Comparison of ENCODE assay signal across 16 cellular contexts in the genomic region with DNA sequence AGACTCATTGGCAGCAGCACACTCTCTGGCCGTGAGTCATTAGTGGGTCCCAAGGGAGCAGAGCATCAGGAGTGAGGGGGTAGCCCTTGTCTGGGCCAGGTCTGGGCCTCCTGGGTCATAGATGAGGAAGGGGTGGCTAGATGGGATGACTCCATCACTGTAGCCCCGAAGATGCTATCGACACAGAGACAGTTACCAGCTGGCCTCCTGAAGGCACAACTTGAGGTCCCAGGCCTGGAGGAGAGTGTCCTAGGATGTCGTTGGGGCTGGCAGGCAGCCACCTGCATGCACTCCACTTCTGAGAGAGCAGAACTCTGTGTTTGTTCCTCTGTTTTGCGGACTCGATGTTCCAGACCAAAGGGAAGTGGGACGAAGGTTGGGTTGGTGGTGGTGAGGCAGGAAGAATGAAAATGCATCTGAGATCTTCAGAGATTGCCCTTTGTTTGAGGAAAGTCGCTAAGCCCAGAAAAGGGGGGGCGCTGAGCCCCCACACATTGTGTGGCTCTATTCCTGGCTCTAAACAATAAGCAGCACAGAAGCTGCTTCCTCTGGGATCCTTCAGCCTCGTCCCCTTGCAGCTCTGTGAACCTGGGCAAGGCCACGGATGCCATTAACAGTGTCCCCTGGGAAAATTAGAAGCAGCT. TPM values are rescaled to one million over a fixed set of nuclear protein-coding genes. Genes with fewer than 3 reads are reported as not detected.
DNase-seq lines count a peak whose midpoint lies in the region; ATAC-seq and TF ChIP-seq lines count a peak whose summit lies in the region.
"Had no signal": no experiment of that assay in that cellular context is flagged by ENCODE, and none has a peak within 500 bp of the region (broad histone marks: within the 10 kb centered on the region; RNA-seq: fewer than 3 reads in every experiment).

No MANE protein-coding gene starts in this region.

- peak; percentile 26 for DNase-seq in activated CD8-positive, alpha-beta memory T cell treated with anti-CD3 and anti-CD28 coated beads for 24 hours
- no peak for DNase-seq in activated CD8-positive, alpha-beta memory T cell treated with anti-CD3 and anti-CD28 coated beads, Interleukin-2, amount 50 U/mL, for 4 hours
- DNase-seq in dermis blood vessel endothelial cell = peak; percentile 7
- peak; percentile 24 for DNase-seq in lung (ENCODE audit: low spot score)
- DNase-seq in ureter (ENCODE audit: low spot score) = peak; percentile 51
- DNase-seq in NCI-H1436 (lab: John Stamatoyannopoulos, UW) = no peak
- DNase-seq: activated CD4-positive, alpha-beta T cell treated with anti-CD3 and anti-CD28 coated beads for 36 hours; foreskin keratinocyte; NCI-H2081 treated with DMSO at 0.1 percent for 48 hours; NCI-H748 treated with DMSO at 0.1 percent for 48 hours; nucleus accumbens had no signal

- no peaks in the 10 kb centered on the region for H3K27me3 ChIP-seq in lung (ENCODE audit: control insufficient read depth, insufficient read depth)

- H3K4me1 ChIP-seq in lung (ENCODE audit: control insufficient read depth in 2 of 2, insufficient read depth in 2 of 2, low read length in 2 of 2) = peaks cover 0 to 9% of the 10 kb centered on the region in 2 donors
- H3K4me1 ChIP-seq: foreskin keratinocyte had no signal

- peak overlapping the region; percentile 25 to 66 for H3K27ac ChIP-seq in lung (ENCODE audit: low read depth in 1 of 2, low read length in 1 of 2)
- H3K27ac ChIP-seq: cardiac muscle cell, foreskin keratinocyte had no signal

- no peaks in the 10 kb centered on the region for H3K36me3 ChIP-seq in lung (ENCODE audit: control insufficient read depth in 2 of 2, insufficient read depth in 2 of 2, low read length in 2 of 2)
- H3K36me3 ChIP-seq: cardiac muscle cell had no signal

- H3K9me3 ChIP-seq in lung (ENCODE audit: control insufficient read depth in 2 of 2, insufficient read depth in 1 of 2, low read length in 1 of 2) = no peaks in the 10 kb centered on the region

- no peak for ATAC-seq in lung (ENCODE audit: insufficient read depth, low FRiP score)
- ATAC-seq in HG03565 (IDR thresholded peaks at IDR 0.05; ENCODE audit: unreplicated experiment) = no peak
- ATAC-seq in HG02623 (IDR thresholded peaks at IDR 0.05; ENCODE audit: unreplicated experiment) = no peak
- ATAC-seq: activated CD4-positive, alpha-beta T cell treated with anti-CD3 and anti-CD28 coated beads for 36 hours; foreskin keratinocyte had no signal

- TF ChIP-seq CTCF in lung (IDR thresholded peaks at IDR 0.05; ENCODE audit: control extremely low read depth, extremely low read depth) = no peak

- H3K4me3 ChIP-seq in lung = no peak overlapping the region
- H3K4me3 ChIP-seq: cardiac muscle cell had no signal

- 36 to 38% methylated on average over 11 of the region's 11 CpGs for WGBS in lung, 2 donors

RNA-seq across cellular contexts. Expression of a gene that starts 4.7 kb away (rescaled TPM):
- total RNA-seq in dermis blood vessel endothelial cell (0.05 and 0.17 TPM in 2 replicates), lung (10 to 100 TPM; 23.5 to 73.1 TPM), ureter (26.0 TPM)
- polyA plus RNA-seq in lung = 10 to 100 TPM; 54.5 to 70.1 TPM
- total RNA-seq: cardiac muscle cell had no signal
- polyA plus RNA-seq: cardiac muscle cell had no signal

RNA-seq across cellular contexts. Expression of a gene that starts 56.1 kb away (rescaled TPM):
- total RNA-seq in dermis blood vessel endothelial cell (not detected in 2 replicates), lung (under 1 TPM in 1 of 2 donors, not detected in 1; 0.71 TPM), ureter (not detected)
- 1 to 10 TPM in 1 of 2 donors, under 1 TPM in 1; 0.47 to 1.8 TPM for polyA plus RNA-seq in lung
- total RNA-seq: activated CD4-positive, alpha-beta T cell treated with anti-CD3 and anti-CD28 coated beads for 36 hours; cardiac muscle cell; foreskin keratinocyte; HT1080; mononuclear cell had no signal
- polyA plus RNA-seq: cardiac muscle cell, foreskin keratinocyte had no signal

Comparison
In these comparisons a context has a peak if more than half of its experiments do, and no peak if none do; other contexts are left out.
1. DNase-seq: peak in activated CD8-positive, alpha-beta memory T cell treated with anti-CD3 and anti-CD28 coated beads for 24 hours (single experiment), dermis blood vessel endothelial cell (single experiment), lung (single experiment) and ureter (single experiment); none in activated CD8-positive, alpha-beta memory T cell treated with anti-CD3 and anti-CD28 coated beads, Interleukin-2, amount 50 U/mL, for 4 hours (single experiment) and NCI-H1436 (single experiment).
2. RNA of a gene that starts 4.7 kb away (total RNA-seq): 23.5 to 73.1 TPM in lung and 26.0 TPM in ureter (single experiment); 0.05 to 0.17 TPM in dermis blood vessel endothelial cell; every median in the first group is over 10 times any median in the second.